In genomic region chr12:3332190-3332589, GRCh38 we compare ENCODE assay signal across 1 cellular context.
TF ChIP-seq lines count a peak whose summit lies in the region.

No MANE protein-coding gene starts in this region.

TF ChIP-seq in Ishikawa, 13 proteins besides CTCF, POLR2A, EP300 and RAD21 (continued from another document):
- no peak for TF ChIP-seq EGR1 (IDR thresholded peaks at IDR 0.05)
- TF ChIP-seq CEBPB (IDR thresholded peaks at IDR 0.05), result no peak
- TF ChIP-seq ZBTB7A (IDR thresholded peaks at IDR 0.05; ENCODE audit: low read depth), result no peak
- no peak for TF ChIP-seq USF1 (IDR thresholded peaks at IDR 0.05)
